1 cellular context compared by ENCODE assay signal in the genomic region with DNA sequence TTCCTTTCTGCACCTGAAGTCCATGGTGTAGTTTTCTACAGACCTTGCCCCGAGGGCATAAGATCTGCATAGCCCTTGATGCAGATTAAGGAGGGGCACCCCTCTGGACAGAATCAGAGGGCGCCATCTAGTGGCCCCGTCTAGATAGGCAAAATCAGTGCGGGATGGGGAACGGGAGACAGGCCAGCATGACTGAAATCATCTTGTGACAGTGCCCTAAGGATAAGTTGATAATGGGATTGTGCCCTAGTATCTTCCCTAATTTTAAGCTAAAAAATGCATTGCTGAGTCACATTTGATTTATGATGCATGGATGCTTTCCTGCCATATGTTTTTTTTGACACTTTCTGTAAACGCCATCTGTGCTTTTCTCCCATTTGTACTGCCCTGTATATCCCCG.
A peak's percentile ranks its signal among the peaks of the same experiment; 100 is the strongest.
TF ChIP-seq lines count a peak whose summit lies in the region.

No MANE protein-coding gene starts in this region.

TF ChIP-seq in K562, 482 proteins besides CTCF, POLR2A, EP300 and RAD21 (continued from another document):
- TF ChIP-seq, protein P1, sequence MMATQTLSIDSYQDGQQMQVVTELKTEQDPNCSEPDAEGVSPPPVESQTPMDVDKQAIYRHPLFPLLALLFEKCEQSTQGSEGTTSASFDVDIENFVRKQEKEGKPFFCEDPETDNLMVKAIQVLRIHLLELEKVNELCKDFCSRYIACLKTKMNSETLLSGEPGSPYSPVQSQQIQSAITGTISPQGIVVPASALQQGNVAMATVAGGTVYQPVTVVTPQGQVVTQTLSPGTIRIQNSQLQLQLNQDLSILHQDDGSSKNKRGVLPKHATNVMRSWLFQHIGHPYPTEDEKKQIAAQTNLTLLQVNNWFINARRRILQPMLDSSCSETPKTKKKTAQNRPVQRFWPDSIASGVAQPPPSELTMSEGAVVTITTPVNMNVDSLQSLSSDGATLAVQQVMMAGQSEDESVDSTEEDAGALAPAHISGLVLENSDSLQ (IDR thresholded peaks at IDR 0.05): 0 out of 2 replicates have a peak, but pooled peaks have one; percentile 16
- TF ChIP-seq FOXM1 (IDR thresholded peaks at IDR 0.05; ENCODE audit: low read depth) (no peak), FOXM1 (CRISPR knock-in tag; IDR thresholded peaks at IDR 0.05; ENCODE audit: low read depth) (no peak), JUNB (CRISPR knock-in tag; conservative IDR thresholded peaks at IDR 0.05) (no peak), SMAD4 (CRISPR knock-in tag; conservative IDR thresholded peaks at IDR 0.05) (no peak), MAZ (CRISPR knock-in tag; conservative IDR thresholded peaks at IDR 0.05 in 1 of 2, IDR thresholded peaks at IDR 0.05 in 1 of 2) (peak in 1 of 2 experiments; percentile 28; a peak in 1 of 4 replicates), FOSL1 (tag; conservative IDR thresholded peaks at IDR 0.05) (no peak), ELF1 (tag; IDR thresholded peaks at IDR 0.05) (no peak), PHF21A (IDR thresholded peaks at IDR 0.05; ENCODE audit: borderline replicate concordance, low read depth) (peak; percentile 58; the same call in 1 of the 2 replicates), ZNF445 (CRISPR knock-in tag; IDR thresholded peaks at IDR 0.05; ENCODE audit: low read depth) (no peak), SPI1 (IDR thresholded peaks at IDR 0.05; ENCODE audit: borderline replicate concordance, low read depth, low read length) (no peak), STAG1 (CRISPR knock-in tag; IDR thresholded peaks at IDR 0.05; ENCODE audit: borderline replicate concordance) (no peak; the same call in 1 of the 2 replicates), PCBP2 (IDR thresholded peaks at IDR 0.05; ENCODE audit: low read depth, low read length, poor library complexity, severe bottlenecking) (no peak), SMC3 (conservative IDR thresholded peaks at IDR 0.05; ENCODE audit: insufficient read depth, low read depth, low read length) (peak; percentile 54), EHMT2 (IDR thresholded peaks at IDR 0.05) (no peak), SMARCA4 (IDR thresholded peaks at IDR 0.05) (no peak), NCOA4 (IDR thresholded peaks at IDR 0.05; ENCODE audit: partially characterized antibody) (no peak), RCOR1 (IDR thresholded peaks at IDR 0.05; ENCODE audit: borderline replicate concordance in 1 of 2, low read depth in 2 of 2, low read length in 2 of 2) (peak in 1 of 2 experiments; percentile 78; a peak in 2 of 4 replicates), RBM17 (IDR thresholded peaks at IDR 0.05; ENCODE audit: borderline replicate concordance, low read depth, low read length) (no peak)
- TF ChIP-seq, protein P2, sequence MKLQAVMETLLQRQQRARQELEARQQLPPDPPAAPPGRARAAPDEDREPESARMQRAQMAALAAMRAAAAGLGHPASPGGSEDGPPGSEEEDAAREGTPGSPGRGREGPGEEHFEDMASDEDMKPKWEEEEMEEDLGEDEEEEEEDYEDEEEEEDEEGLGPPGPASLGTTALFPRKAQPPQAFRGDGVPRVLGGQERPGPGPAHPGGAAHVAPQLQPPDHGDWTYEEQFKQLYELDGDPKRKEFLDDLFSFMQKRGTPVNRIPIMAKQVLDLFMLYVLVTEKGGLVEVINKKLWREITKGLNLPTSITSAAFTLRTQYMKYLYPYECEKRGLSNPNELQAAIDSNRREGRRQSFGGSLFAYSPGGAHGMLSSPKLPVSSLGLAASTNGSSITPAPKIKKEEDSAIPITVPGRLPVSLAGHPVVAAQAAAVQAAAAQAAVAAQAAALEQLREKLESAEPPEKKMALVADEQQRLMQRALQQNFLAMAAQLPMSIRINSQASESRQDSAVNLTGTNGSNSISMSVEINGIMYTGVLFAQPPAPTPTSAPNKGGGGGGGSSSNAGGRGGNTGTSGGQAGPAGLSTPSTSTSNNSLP (IDR thresholded peaks at IDR 0.05; ENCODE audit: borderline replicate concordance, low read depth, low read length): 0 out of 2 replicates have a peak, but pooled peaks have one; percentile 17
- TF ChIP-seq, protein P3, sequence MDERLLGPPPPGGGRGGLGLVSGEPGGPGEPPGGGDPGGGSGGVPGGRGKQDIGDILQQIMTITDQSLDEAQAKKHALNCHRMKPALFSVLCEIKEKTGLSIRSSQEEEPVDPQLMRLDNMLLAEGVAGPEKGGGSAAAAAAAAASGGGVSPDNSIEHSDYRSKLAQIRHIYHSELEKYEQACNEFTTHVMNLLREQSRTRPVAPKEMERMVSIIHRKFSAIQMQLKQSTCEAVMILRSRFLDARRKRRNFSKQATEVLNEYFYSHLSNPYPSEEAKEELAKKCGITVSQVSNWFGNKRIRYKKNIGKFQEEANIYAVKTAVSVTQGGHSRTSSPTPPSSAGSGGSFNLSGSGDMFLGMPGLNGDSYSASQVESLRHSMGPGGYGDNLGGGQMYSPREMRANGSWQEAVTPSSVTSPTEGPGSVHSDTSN (CRISPR knock-in tag; IDR thresholded peaks at IDR 0.05; ENCODE audit: low read depth): no peak
- TF ChIP-seq, protein P3 (tag; conservative IDR thresholded peaks at IDR 0.05; ENCODE audit: low read depth): peak; percentile 56; the same call in 1 of the 2 replicates
- TF ChIP-seq, protein P4, sequence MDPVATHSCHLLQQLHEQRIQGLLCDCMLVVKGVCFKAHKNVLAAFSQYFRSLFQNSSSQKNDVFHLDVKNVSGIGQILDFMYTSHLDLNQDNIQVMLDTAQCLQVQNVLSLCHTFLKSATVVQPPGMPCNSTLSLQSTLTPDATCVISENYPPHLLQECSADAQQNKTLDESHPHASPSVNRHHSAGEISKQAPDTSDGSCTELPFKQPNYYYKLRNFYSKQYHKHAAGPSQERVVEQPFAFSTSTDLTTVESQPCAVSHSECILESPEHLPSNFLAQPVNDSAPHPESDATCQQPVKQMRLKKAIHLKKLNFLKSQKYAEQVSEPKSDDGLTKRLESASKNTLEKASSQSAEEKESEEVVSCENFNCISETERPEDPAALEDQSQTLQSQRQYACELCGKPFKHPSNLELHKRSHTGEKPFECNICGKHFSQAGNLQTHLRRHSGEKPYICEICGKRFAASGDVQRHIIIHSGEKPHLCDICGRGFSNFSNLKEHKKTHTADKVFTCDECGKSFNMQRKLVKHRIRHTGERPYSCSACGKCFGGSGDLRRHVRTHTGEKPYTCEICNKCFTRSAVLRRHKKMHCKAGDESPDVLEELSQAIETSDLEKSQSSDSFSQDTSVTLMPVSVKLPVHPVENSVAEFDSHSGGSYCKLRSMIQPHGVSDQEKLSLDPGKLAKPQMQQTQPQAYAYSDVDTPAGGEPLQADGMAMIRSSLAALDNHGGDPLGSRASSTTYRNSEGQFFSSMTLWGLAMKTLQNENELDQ (CRISPR knock-in tag; IDR thresholded peaks at IDR 0.05; ENCODE audit: borderline replicate concordance): 0 out of 2 replicates have a peak, but pooled peaks have one; percentile 29
- TF ChIP-seq, protein P5, sequence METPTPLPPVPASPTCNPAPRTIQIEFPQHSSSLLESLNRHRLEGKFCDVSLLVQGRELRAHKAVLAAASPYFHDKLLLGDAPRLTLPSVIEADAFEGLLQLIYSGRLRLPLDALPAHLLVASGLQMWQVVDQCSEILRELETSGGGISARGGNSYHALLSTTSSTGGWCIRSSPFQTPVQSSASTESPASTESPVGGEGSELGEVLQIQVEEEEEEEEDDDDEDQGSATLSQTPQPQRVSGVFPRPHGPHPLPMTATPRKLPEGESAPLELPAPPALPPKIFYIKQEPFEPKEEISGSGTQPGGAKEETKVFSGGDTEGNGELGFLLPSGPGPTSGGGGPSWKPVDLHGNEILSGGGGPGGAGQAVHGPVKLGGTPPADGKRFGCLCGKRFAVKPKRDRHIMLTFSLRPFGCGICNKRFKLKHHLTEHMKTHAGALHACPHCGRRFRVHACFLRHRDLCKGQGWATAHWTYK (CRISPR knock-in tag; IDR thresholded peaks at IDR 0.05): no peak
- TF ChIP-seq, protein P6, sequence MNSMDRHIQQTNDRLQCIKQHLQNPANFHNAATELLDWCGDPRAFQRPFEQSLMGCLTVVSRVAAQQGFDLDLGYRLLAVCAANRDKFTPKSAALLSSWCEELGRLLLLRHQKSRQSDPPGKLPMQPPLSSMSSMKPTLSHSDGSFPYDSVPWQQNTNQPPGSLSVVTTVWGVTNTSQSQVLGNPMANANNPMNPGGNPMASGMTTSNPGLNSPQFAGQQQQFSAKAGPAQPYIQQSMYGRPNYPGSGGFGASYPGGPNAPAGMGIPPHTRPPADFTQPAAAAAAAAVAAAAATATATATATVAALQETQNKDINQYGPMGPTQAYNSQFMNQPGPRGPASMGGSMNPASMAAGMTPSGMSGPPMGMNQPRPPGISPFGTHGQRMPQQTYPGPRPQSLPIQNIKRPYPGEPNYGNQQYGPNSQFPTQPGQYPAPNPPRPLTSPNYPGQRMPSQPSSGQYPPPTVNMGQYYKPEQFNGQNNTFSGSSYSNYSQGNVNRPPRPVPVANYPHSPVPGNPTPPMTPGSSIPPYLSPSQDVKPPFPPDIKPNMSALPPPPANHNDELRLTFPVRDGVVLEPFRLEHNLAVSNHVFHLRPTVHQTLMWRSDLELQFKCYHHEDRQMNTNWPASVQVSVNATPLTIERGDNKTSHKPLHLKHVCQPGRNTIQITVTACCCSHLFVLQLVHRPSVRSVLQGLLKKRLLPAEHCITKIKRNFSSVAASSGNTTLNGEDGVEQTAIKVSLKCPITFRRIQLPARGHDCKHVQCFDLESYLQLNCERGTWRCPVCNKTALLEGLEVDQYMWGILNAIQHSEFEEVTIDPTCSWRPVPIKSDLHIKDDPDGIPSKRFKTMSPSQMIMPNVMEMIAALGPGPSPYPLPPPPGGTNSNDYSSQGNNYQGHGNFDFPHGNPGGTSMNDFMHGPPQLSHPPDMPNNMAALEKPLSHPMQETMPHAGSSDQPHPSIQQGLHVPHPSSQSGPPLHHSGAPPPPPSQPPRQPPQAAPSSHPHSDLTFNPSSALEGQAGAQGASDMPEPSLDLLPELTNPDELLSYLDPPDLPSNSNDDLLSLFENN (IDR thresholded peaks at IDR 0.05; ENCODE audit: low read depth in 2 of 2, low read length in 2 of 2): no peak
- TF ChIP-seq, protein P7, sequence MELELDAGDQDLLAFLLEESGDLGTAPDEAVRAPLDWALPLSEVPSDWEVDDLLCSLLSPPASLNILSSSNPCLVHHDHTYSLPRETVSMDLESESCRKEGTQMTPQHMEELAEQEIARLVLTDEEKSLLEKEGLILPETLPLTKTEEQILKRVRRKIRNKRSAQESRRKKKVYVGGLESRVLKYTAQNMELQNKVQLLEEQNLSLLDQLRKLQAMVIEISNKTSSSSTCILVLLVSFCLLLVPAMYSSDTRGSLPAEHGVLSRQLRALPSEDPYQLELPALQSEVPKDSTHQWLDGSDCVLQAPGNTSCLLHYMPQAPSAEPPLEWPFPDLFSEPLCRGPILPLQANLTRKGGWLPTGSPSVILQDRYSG (tag; conservative IDR thresholded peaks at IDR 0.05; ENCODE audit: low read depth): no peak
